In genomic region chr11:134132808-134133207, GRCh38 we compare ENCODE assay signal across 18 cellular contexts.
A peak's percentile ranks its signal among the peaks of the same experiment; 100 is the strongest.
DNase-seq lines count a peak whose midpoint lies in the region; ATAC-seq, FAIRE-seq and TF ChIP-seq lines count a peak whose summit lies in the region.
"Had no signal": no experiment of that assay in that cellular context is flagged by ENCODE, and none has a peak within 500 bp of the region (broad histone marks: within the 10 kb centered on the region; RNA-seq: fewer than 3 reads in every experiment).

No MANE protein-coding gene starts in this region.

- FAIRE-seq in astrocyte (lab: Jason Lieb, UNC) (no peak), GM12892 (lab: Jason Lieb, UNC) (no peak)
- FAIRE-seq: A204.1 had no signal

- H3K4me2 ChIP-seq in GM23248 (ENCODE audit: unreplicated experiment) (no peak overlapping the region), astrocyte (ENCODE audit: low read length) (no peak overlapping the region), hepatocyte (no peak overlapping the region)
- H3K4me2 ChIP-seq: BLaER1 treated with 17β-estradiol and CSF1 and Interleukin-3, amounts not matched to agents 10 nM and 100 nM; SK-N-SH had no signal

- peaks cover 2% of the 10 kb centered on the region for H3K9me3 Mint-ChIP-seq in astrocyte (ENCODE audit: unreplicated experiment)

- no peaks in the 10 kb centered on the region for H3K36me3 Mint-ChIP-seq in astrocyte (ENCODE audit: low read depth, unreplicated experiment)

- H3K27ac Mint-ChIP-seq in astrocyte (ENCODE audit: unreplicated experiment): peak overlapping the region; percentile 56

- no peaks in the 10 kb centered on the region for H4K20me1 ChIP-seq in GM23248 (ENCODE audit: insufficient read depth)
- peaks cover 4% of the 10 kb centered on the region for H4K20me1 ChIP-seq in astrocyte (ENCODE audit: insufficient read depth, low read length)
- H4K20me1 ChIP-seq in hepatocyte (ENCODE audit: insufficient read depth, poor library complexity, severe bottlenecking): no peaks in the 10 kb centered on the region
- H4K20me1 ChIP-seq: BLaER1 treated with 17β-estradiol and CSF1 and Interleukin-3, amounts not matched to agents 10 nM and 100 nM had no signal

- peaks cover 10% of the 10 kb centered on the region for H3F3A ChIP-seq in GM23248 (ENCODE audit: insufficient read depth)

- in situ Hi-C loops in GM23248 (cut with MboI): no loop called here

- H3K4me3 Mint-ChIP-seq in astrocyte (ENCODE audit: unreplicated experiment): no peak overlapping the region

- peak overlapping the region; percentile 37; the same call in 1 of the 2 replicates for H3K27ac ChIP-seq in C4-2B
- no peak overlapping the region for H3K27ac ChIP-seq in GM23248
- no peak overlapping the region for H3K27ac ChIP-seq in astrocyte (ENCODE audit: low read depth, low read length)
- no peak overlapping the region for H3K27ac ChIP-seq in hepatocyte
- H3K27ac ChIP-seq: BLaER1 treated with 17β-estradiol and CSF1 and Interleukin-3, amounts not matched to agents 10 nM and 100 nM had no signal

- H3K9me2 ChIP-seq in GM23248 (ENCODE audit: insufficient read depth): no peaks in the 10 kb centered on the region
- no peaks in the 10 kb centered on the region for H3K9me2 ChIP-seq in hepatocyte (replicated peaks; ENCODE audit: insufficient read depth)
- H3K9me2 ChIP-seq: SK-N-SH had no signal

- TF ChIP-seq POLR2A in GM12892 (IDR thresholded peaks at IDR 0.05; ENCODE audit: low read depth, low read length) (no peak), GM18505 (IDR thresholded peaks at IDR 0.05; ENCODE audit: borderline replicate concordance, extremely low read depth, insufficient read depth, insufficient read length) (no peak)

- no peaks in the 10 kb centered on the region for H3K27me3 Mint-ChIP-seq in astrocyte (ENCODE audit: low read depth, unreplicated experiment)

- H3K27me3 ChIP-seq in GM23248 (replicated peaks; ENCODE audit: insufficient read depth): no peaks in the 10 kb centered on the region
- H3K27me3 ChIP-seq in astrocyte (ENCODE audit: insufficient read depth, low read length): no peaks in the 10 kb centered on the region
- H3K27me3 ChIP-seq in hepatocyte: no peaks in the 10 kb centered on the region
- H3K27me3 ChIP-seq in BE2C: no peaks in the 10 kb centered on the region
- H3K27me3 ChIP-seq: BLaER1 treated with 17β-estradiol and CSF1 and Interleukin-3, amounts not matched to agents 10 nM and 100 nM had no signal

- DNase-seq in GM23248 (peak; percentile 41), astrocyte (ENCODE audit: low read depth) (no peak), hepatocyte (ENCODE audit: low spot score) (peak; percentile 23), GM12892 (ENCODE audit: insufficient read length) (no peak), BE2C (no peak), NCI-H524 treated with DMSO at 0.1 percent for 48 hours (lab: John Stamatoyannopoulos, UW) (no peak)
- DNase-seq: KG1, NCI-H1436 treated with DMSO at 0.1 percent for 48 hours, NCI-H2081, NCI-H510A, SHP77, SK-N-SH had no signal

- H3K36me3 ChIP-seq in GM23248 (ENCODE audit: low read depth): no peaks in the 10 kb centered on the region
- H3K36me3 ChIP-seq in astrocyte (ENCODE audit: insufficient read depth, low read length): no peaks in the 10 kb centered on the region
- H3K36me3 ChIP-seq in hepatocyte (replicated peaks; ENCODE audit: insufficient read depth, low read depth): no peaks in the 10 kb centered on the region
- no peaks in the 10 kb centered on the region; the same call in 1 of the 2 replicates for H3K36me3 ChIP-seq in BE2C

- H2AFZ ChIP-seq in GM23248 (no peak overlapping the region), astrocyte (ENCODE audit: low read depth, low read length) (no peak overlapping the region), hepatocyte (no peak overlapping the region)

- TF ChIP-seq CTCF in C4-2B (conservative IDR thresholded peaks at IDR 0.05) (no peak), astrocyte (IDR thresholded peaks at IDR 0.05; ENCODE audit: insufficient read depth, low read depth, low read length) (no peak), hepatocyte (IDR thresholded peaks at IDR 0.05; ENCODE audit: poor library complexity) (no peak), BE2C (IDR thresholded peaks at IDR 0.05; ENCODE audit: low read depth, low read length) (no peak)

- H3K9ac ChIP-seq in GM23248 (no peak overlapping the region), astrocyte (ENCODE audit: low read length) (no peak overlapping the region)
- H3K9ac ChIP-seq: BLaER1 treated with 17β-estradiol and CSF1 and Interleukin-3, amounts not matched to agents 10 nM and 100 nM; SK-N-SH had no signal

- H3K4me1 ChIP-seq in GM23248 (ENCODE audit: insufficient read depth) (no peaks in the 10 kb centered on the region), astrocyte (ENCODE audit: insufficient read depth, low read length) (no peaks in the 10 kb centered on the region), hepatocyte (ENCODE audit: insufficient read depth) (no peaks in the 10 kb centered on the region), BE2C (no peaks in the 10 kb centered on the region)
- H3K4me1 ChIP-seq: BLaER1 treated with 17β-estradiol and CSF1 and Interleukin-3, amounts not matched to agents 10 nM and 100 nM had no signal

- H3K4me3 ChIP-seq in GM23248 (no peak overlapping the region), astrocyte (ENCODE audit: insufficient read depth, low read depth, low read length) (no peak overlapping the region), hepatocyte (no peak overlapping the region), BE2C (ENCODE audit: low read depth, low read length) (no peak overlapping the region)
- H3K4me3 ChIP-seq: BLaER1 treated with 17β-estradiol and CSF1 and Interleukin-3, amounts not matched to agents 10 nM and 100 nM had no signal

- peaks cover 38% of the 10 kb centered on the region for H3K79me2 ChIP-seq in GM23248 (ENCODE audit: insufficient read depth)
- H3K79me2 ChIP-seq in astrocyte (ENCODE audit: insufficient read depth, low read length): peaks cover 19% of the 10 kb centered on the region
- no peaks in the 10 kb centered on the region for H3K79me2 ChIP-seq in hepatocyte

- no peaks in the 10 kb centered on the region for H3K9me3 ChIP-seq in GM23248 (ENCODE audit: low read depth)
- H3K9me3 ChIP-seq in astrocyte (ENCODE audit: insufficient read depth, low read depth, low read length): no peaks in the 10 kb centered on the region
- peaks cover 4% of the 10 kb centered on the region for H3K9me3 ChIP-seq in hepatocyte (ENCODE audit: low read depth)
- H3K9me3 ChIP-seq in BE2C: no peaks in the 10 kb centered on the region; the same call in 1 of the 2 replicates

- no peak for ATAC-seq in GM18505 (IDR thresholded peaks at IDR 0.05; ENCODE audit: unreplicated experiment)
- ATAC-seq: HCT116, Panc1 had no signal

- peaks cover 13% of the 10 kb centered on the region for H3K4me1 Mint-ChIP-seq in astrocyte (ENCODE audit: low read depth, unreplicated experiment)

Comparison
In these comparisons a context has a peak if more than half of its experiments do, and no peak if none do; other contexts are left out.
1. DNase-seq: peak in GM23248 (single experiment) and hepatocyte (single experiment); none in astrocyte (single experiment), GM12892 (single experiment), BE2C (single experiment) and NCI-H524 treated with DMSO at 0.1 percent for 48 hours (single experiment).